1 cellular context compared by ENCODE assay signal in the genomic region with DNA sequence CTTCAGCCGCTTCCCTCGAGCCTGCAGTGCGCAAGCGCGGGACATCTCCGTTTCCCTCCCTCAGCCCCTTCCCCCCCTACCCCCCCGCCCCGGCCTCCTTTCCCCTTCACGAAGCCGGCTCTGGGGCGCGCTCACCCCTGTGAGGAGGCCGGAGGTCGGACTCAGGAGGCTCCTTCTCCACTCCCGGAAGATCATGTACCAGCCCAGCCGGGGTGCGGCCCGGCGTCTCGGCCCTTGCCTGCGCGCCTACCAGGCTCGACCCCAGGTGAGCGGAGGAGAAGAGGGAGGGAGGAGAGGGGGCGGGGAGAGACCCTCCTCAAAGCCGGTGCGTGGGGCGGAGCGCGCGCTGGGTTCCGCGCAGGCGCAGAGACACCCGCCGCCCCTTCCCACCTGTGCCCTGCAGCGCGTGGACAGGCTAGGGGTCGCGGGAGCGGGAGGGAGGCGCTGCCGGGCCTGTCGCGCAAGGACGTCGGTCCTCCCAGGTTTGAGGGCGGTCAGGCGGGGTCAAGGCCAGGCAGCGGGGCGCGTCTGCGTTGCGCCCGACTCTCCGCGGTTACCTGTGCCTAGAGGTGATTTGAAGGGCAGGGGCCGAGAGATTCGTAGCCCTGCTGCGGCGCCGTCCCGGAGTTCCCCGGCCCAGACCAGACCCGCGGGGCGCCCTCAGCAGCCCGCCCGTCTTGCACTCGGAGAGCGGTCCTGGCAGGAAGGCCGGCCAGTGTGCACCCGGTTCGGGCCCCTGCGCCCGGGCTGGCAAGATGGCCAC.
TF ChIP-seq lines count a peak whose summit lies in the region.

A gene with protein sequence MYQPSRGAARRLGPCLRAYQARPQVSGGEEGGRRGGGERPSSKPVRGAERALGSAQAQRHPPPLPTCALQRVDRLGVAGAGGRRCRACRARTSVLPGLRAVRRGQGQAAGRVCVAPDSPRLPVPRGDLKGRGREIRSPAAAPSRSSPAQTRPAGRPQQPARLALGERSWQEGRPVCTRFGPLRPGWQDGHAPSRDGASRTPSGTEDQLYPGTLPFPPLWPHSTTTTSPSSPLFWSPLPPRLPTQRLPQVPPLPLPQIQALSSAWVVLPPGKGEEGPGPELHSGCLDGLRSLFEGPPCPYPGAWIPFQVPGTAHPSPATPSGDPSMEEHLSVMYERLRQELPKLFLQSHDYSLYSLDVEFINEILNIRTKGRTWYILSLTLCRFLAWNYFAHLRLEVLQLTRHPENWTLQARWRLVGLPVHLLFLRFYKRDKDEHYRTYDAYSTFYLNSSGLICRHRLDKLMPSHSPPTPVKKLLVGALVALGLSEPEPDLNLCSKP (plus strand): TSS at position 95 of the 763 bp plus-strand sequence. CDS start 99 bp downstream, at position 194.

TF ChIP-seq in HepG2, 621 proteins besides CTCF, POLR2A, EP300 and RAD21 (continued from another document and continues in another):
- TF ChIP-seq, protein P1, sequence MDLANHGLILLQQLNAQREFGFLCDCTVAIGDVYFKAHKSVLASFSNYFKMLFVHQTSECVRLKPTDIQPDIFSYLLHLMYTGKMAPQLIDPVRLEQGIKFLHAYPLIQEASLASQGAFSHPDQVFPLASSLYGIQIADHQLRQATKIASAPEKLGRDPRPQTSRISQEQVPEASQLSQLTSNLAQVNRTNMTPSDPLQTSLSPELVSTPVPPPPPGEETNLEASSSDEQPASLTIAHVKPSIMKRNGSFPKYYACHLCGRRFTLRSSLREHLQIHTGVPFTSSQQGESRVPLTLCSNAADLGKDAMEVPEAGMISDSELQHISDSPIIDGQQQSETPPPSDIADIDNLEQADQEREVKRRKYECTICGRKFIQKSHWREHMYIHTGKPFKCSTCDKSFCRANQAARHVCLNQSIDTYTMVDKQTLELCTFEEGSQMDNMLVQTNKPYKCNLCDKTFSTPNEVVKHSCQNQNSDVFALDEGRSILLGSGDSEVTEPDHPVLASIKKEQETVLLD (CRISPR knock-in tag; IDR thresholded peaks at IDR 0.05; ENCODE audit: low read depth): peak; percentile 78
- TF ChIP-seq ZNF251 (CRISPR knock-in tag; IDR thresholded peaks at IDR 0.05) (peak; percentile 82; the same call in 1 of the 2 replicates), TCF7L2 (IDR thresholded peaks at IDR 0.05; ENCODE audit: low read depth, low read length) (no peak), RCOR2 (CRISPR knock-in tag; IDR thresholded peaks at IDR 0.05) (no peak; the same call in 1 of the 2 replicates), RFXAP (CRISPR knock-in tag; IDR thresholded peaks at IDR 0.05; ENCODE audit: borderline replicate concordance) (peak; percentile 94), SATB2 (CRISPR knock-in tag; IDR thresholded peaks at IDR 0.05) (peak; percentile 95), ZNF383 (CRISPR knock-in tag; IDR thresholded peaks at IDR 0.05; ENCODE audit: borderline replicate concordance) (peak; percentile 79; the same call in 1 of the 2 replicates), YEATS4 (CRISPR knock-in tag; IDR thresholded peaks at IDR 0.05; ENCODE audit: borderline replicate concordance) (peak; percentile 99), ZNF652 (CRISPR knock-in tag; IDR thresholded peaks at IDR 0.05; ENCODE audit: borderline replicate concordance, low read depth) (no peak), CBX1 (IDR thresholded peaks at IDR 0.05; ENCODE audit: low read depth) (peak; percentile 91), ZFP36 (IDR thresholded peaks at IDR 0.05; ENCODE audit: borderline replicate concordance, low read depth, low read length, partially characterized antibody) (no peak), ZSCAN30 (CRISPR knock-in tag; IDR thresholded peaks at IDR 0.05) (0 out of 2 replicates have a peak, but pooled peaks have one; percentile 14), ASH2L (IDR thresholded peaks at IDR 0.05; ENCODE audit: insufficient read length, low read depth, low read length) (peak; percentile 81), ZNF44 (CRISPR knock-in tag; IDR thresholded peaks at IDR 0.05) (peak; percentile 99), ZNF292 (CRISPR knock-in tag; IDR thresholded peaks at IDR 0.05; ENCODE audit: borderline replicate concordance, low read depth) (0 out of 2 replicates have a peak, but pooled peaks have one; percentile 41), ZNF558 (CRISPR knock-in tag; IDR thresholded peaks at IDR 0.05; ENCODE audit: borderline replicate concordance) (peak; percentile 99; the same call in 1 of the 2 replicates), SAFB2 (CRISPR knock-in tag; IDR thresholded peaks at IDR 0.05; ENCODE audit: borderline replicate concordance, low read depth) (peak; percentile 93; the same call in 1 of the 2 replicates), ZFY (CRISPR knock-in tag; IDR thresholded peaks at IDR 0.05) (peak; percentile 97), ZSCAN22 (CRISPR knock-in tag; IDR thresholded peaks at IDR 0.05) (0 out of 2 replicates have a peak, but pooled peaks have one; percentile 67), ZNF124 (CRISPR knock-in tag; IDR thresholded peaks at IDR 0.05) (no peak; the same call in 1 of the 2 replicates), GLI4 (CRISPR knock-in tag; IDR thresholded peaks at IDR 0.05; ENCODE audit: borderline replicate concordance) (peak; percentile 99), CEBPG (CRISPR knock-in tag; IDR thresholded peaks at IDR 0.05) (no peak; the same call in 1 of the 2 replicates), RORA (CRISPR knock-in tag; IDR thresholded peaks at IDR 0.05) (no peak)
- TF ChIP-seq, protein P2, sequence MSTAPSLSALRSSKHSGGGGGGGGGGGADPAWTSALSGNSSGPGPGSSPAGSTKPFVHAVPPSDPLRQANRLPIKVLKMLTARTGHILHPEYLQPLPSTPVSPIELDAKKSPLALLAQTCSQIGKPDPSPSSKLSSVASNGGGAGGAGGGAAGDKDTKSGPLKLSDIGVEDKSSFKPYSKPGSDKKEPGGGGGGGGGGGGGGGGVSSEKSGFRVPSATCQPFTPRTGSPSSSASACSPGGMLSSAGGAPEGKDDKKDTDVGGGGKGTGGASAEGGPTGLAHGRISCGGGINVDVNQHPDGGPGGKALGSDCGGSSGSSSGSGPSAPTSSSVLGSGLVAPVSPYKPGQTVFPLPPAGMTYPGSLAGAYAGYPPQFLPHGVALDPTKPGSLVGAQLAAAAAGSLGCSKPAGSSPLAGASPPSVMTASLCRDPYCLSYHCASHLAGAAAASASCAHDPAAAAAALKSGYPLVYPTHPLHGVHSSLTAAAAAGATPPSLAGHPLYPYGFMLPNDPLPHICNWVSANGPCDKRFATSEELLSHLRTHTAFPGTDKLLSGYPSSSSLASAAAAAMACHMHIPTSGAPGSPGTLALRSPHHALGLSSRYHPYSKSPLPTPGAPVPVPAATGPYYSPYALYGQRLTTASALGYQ (CRISPR knock-in tag; IDR thresholded peaks at IDR 0.05): peak; percentile 94
- TF ChIP-seq, protein P3, sequence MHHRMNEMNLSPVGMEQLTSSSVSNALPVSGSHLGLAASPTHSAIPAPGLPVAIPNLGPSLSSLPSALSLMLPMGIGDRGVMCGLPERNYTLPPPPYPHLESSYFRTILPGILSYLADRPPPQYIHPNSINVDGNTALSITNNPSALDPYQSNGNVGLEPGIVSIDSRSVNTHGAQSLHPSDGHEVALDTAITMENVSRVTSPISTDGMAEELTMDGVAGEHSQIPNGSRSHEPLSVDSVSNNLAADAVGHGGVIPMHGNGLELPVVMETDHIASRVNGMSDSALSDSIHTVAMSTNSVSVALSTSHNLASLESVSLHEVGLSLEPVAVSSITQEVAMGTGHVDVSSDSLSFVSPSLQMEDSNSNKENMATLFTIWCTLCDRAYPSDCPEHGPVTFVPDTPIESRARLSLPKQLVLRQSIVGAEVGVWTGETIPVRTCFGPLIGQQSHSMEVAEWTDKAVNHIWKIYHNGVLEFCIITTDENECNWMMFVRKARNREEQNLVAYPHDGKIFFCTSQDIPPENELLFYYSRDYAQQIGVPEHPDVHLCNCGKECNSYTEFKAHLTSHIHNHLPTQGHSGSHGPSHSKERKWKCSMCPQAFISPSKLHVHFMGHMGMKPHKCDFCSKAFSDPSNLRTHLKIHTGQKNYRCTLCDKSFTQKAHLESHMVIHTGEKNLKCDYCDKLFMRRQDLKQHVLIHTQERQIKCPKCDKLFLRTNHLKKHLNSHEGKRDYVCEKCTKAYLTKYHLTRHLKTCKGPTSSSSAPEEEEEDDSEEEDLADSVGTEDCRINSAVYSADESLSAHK (CRISPR knock-in tag; IDR thresholded peaks at IDR 0.05; ENCODE audit: borderline replicate concordance): no peak
- TF ChIP-seq, protein P4, sequence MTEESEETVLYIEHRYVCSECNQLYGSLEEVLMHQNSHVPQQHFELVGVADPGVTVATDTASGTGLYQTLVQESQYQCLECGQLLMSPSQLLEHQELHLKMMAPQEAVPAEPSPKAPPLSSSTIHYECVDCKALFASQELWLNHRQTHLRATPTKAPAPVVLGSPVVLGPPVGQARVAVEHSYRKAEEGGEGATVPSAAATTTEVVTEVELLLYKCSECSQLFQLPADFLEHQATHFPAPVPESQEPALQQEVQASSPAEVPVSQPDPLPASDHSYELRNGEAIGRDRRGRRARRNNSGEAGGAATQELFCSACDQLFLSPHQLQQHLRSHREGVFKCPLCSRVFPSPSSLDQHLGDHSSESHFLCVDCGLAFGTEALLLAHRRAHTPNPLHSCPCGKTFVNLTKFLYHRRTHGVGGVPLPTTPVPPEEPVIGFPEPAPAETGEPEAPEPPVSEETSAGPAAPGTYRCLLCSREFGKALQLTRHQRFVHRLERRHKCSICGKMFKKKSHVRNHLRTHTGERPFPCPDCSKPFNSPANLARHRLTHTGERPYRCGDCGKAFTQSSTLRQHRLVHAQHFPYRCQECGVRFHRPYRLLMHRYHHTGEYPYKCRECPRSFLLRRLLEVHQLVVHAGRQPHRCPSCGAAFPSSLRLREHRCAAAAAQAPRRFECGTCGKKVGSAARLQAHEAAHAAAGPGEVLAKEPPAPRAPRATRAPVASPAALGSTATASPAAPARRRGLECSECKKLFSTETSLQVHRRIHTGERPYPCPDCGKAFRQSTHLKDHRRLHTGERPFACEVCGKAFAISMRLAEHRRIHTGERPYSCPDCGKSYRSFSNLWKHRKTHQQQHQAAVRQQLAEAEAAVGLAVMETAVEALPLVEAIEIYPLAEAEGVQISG (CRISPR knock-in tag; IDR thresholded peaks at IDR 0.05): peak; percentile 98
- TF ChIP-seq, protein P5, sequence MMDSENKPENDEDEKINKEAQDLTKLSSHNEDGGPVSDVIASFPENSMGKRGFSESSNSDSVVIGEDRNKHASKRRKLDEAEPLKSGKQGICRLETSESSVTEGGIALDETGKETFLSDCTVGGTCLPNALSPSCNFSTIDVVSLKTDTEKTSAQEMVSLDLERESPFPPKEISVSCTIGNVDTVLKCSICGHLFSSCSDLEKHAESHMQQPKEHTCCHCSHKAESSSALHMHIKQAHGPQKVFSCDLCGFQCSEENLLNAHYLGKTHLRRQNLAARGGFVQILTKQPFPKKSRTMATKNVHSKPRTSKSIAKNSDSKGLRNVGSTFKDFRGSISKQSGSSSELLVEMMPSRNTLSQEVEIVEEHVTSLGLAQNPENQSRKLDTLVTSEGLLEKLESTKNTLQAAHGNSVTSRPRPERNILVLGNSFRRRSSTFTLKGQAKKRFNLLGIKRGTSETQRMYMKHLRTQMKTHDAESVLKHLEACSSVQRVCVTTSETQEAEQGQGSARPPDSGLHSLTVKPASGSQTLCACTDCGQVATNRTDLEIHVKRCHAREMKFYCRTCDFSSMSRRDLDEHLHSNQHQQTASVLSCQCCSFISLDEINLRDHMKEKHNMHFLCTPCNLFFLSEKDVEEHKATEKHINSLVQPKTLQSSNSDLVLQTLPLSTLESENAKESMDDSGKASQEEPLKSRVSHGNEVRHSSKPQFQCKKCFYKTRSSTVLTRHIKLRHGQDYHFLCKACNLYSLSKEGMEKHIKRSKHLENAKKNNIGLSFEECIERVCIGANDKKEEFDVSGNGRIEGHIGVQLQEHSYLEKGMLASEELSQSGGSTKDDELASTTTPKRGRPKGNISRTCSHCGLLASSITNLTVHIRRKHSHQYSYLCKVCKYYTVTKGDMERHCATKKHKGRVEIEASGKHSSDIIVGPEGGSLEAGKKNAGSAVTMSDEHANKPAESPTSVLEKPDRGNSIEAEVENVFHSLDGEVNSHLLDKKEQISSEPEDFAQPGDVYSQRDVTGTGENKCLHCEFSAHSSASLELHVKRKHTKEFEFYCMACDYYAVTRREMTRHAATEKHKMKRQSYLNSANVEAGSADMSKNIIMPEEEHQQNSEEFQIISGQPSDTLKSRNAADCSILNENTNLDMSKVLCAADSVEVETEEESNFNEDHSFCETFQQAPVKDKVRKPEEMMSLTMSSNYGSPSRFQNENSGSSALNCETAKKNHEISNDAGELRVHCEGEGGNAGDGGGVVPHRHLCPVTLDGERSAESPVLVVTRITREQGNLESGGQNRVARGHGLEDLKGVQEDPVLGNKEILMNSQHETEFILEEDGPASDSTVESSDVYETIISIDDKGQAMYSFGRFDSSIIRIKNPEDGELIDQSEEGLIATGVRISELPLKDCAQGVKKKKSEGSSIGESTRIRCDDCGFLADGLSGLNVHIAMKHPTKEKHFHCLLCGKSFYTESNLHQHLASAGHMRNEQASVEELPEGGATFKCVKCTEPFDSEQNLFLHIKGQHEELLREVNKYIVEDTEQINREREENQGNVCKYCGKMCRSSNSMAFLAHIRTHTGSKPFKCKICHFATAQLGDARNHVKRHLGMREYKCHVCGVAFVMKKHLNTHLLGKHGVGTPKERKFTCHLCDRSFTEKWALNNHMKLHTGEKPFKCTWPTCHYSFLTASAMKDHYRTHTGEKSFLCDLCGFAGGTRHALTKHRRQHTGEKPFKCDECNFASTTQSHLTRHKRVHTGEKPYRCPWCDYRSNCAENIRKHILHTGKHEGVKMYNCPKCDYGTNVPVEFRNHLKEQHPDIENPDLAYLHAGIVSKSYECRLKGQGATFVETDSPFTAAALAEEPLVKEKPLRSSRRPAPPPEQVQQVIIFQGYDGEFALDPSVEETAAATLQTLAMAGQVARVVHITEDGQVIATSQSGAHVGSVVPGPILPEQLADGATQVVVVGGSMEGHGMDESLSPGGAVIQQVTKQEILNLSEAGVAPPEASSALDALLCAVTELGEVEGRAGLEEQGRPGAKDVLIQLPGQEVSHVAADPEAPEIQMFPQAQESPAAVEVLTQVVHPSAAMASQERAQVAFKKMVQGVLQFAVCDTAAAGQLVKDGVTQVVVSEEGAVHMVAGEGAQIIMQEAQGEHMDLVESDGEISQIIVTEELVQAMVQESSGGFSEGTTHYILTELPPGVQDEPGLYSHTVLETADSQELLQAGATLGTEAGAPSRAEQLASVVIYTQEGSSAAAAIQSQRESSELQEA (CRISPR knock-in tag; IDR thresholded peaks at IDR 0.05; ENCODE audit: not compliant biosample characterization): peak; percentile 98
- TF ChIP-seq, protein P6, sequence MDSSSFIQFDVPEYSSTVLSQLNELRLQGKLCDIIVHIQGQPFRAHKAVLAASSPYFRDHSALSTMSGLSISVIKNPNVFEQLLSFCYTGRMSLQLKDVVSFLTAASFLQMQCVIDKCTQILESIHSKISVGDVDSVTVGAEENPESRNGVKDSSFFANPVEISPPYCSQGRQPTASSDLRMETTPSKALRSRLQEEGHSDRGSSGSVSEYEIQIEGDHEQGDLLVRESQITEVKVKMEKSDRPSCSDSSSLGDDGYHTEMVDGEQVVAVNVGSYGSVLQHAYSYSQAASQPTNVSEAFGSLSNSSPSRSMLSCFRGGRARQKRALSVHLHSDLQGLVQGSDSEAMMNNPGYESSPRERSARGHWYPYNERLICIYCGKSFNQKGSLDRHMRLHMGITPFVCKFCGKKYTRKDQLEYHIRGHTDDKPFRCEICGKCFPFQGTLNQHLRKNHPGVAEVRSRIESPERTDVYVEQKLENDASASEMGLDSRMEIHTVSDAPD (CRISPR knock-in tag; IDR thresholded peaks at IDR 0.05): no peak
- TF ChIP-seq, protein P7, sequence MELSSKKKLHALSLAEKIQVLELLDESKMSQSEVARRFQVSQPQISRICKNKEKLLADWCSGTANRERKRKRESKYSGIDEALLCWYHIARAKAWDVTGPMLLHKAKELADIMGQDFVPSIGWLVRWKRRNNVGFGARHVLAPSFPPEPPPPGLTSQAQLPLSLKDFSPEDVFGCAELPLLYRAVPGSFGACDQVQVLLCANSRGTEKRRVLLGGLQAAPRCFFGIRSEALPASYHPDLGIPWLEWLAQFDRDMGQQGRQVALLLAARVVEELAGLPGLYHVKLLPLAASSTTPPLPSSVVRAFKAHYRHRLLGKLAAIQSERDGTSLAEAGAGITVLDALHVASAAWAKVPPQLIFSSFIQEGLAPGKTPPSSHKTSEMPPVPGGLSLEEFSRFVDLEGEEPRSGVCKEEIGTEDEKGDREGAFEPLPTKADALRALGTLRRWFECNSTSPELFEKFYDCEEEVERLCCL (CRISPR knock-in tag; IDR thresholded peaks at IDR 0.05; ENCODE audit: borderline replicate concordance): peak; percentile 96; the same call in 1 of the 2 replicates
